Comparison of ENCODE assay signal across 8 cellular contexts in the genomic region with DNA sequence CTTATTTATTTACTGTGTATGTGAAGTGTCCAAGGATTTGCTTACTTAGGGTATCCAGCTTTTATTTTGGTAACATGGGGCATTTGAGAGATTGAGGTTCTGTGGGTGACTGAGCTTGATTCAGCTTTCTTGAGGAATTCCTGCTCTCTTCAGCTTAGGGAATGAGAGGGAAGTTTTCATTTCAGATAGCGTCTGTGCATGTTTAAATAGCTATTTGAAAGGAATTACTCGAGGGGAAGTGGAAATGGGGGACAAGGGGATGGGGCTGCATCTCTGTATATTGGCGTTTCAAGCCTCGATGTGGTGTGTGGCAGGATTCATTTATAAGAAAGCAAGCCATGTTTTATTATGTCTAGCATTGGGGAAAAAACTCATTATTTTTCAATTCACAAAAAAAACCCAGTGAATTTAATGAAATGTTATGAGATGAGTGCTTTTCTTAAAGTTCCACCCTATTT. TPM values are rescaled to one million over a fixed set of nuclear protein-coding genes. Genes with fewer than 3 reads are reported as not detected.
DNase-seq lines count a peak whose midpoint lies in the region; FAIRE-seq and TF ChIP-seq lines count a peak whose summit lies in the region.

No MANE protein-coding gene starts in this region.

- H3K4me3 Mint-ChIP-seq in brain (peak overlapping the region; percentile 95 to 99 (median 97)), mesothelial cell of epicardium (peak overlapping the region; percentile 90)

- no peak for FAIRE-seq in GM19239 (lab: Jason Lieb, UNC)

- H3K36me3 ChIP-seq in adrenal gland (replicated peaks in 1 of 2) = no peaks in the 10 kb centered on the region

- peaks cover 10 to 22% of the 10 kb centered on the region in 2 donors for H3K4me1 ChIP-seq in adrenal gland (replicated peaks in 1 of 2)

- peak overlapping the region; percentile 86 for H3K4me3 ChIP-seq in AG04450 (ENCODE audit: low read depth, low read length)
- peak overlapping the region in 2 of 4 donors; percentile 85 to 99 for H3K4me3 ChIP-seq in adrenal gland

- H3K27ac ChIP-seq in AG04450 (ENCODE audit: low read depth, low read length) = no peak overlapping the region
- H3K27ac ChIP-seq in adrenal gland = peak overlapping the region in 2 of 5 donors; percentile 98 to 99

- intact Hi-C loops in adrenal gland (cut with DNase I) = loop anchor here (5.0 kb wide), 2 partner anchors 133 to 138 kb away; no protein-coding TSS in a partner anchor

- H3K27me3 ChIP-seq in AG04450 (ENCODE audit: control insufficient read depth, insufficient read depth, low read length) = no peaks in the 10 kb centered on the region
- H3K27me3 ChIP-seq in adrenal gland = no peaks in the 10 kb centered on the region

- no peaks in the 10 kb centered on the region for H3K9me3 ChIP-seq in AG04450 (ENCODE audit: control insufficient read depth, insufficient read depth, low read length)
- H3K9me3 ChIP-seq in adrenal gland (replicated peaks in 1 of 3) = no peaks in the 10 kb centered on the region

- TF ChIP-seq CTCF in AG04450 (IDR thresholded peaks at IDR 0.05; ENCODE audit: low read depth, low read length) = no peak
- no peak for TF ChIP-seq CTCF in brain (conservative IDR thresholded peaks at IDR 0.05)
- no peak for TF ChIP-seq CTCF in mesothelial cell of epicardium (IDR thresholded peaks at IDR 0.05; ENCODE audit: unreplicated experiment)
- no peak for TF ChIP-seq CTCF in adrenal gland (IDR thresholded peaks at IDR 0.05)

- DNase-seq in AG04450 (ENCODE audit: low read depth, low spot score) = no peak
- peak; percentile 25 for DNase-seq in HT1080 (ENCODE audit: low read depth)
- DNase-seq in mesothelial cell of epicardium (ENCODE audit: low spot score in 2 of 2, unreplicated experiment in 2 of 2) = no peak
- DNase-seq in stimulated activated CD4-positive, alpha-beta T cell treated with anti-CD3 and anti-CD28 coated beads, Interleukin-1b, Interleukin-23, amount 100 ng/mL, for 48 hours = no peak
- DNase-seq in adrenal gland = no peak
- no peak for DNase-seq in GM19239 (ENCODE audit: insufficient read length, low spot score)
- DNase-seq in activated CD4-positive, alpha-beta T cell treated with anti-CD3 and anti-CD28 coated beads for 48 hours = no peak

- no peaks in the 10 kb centered on the region for H3K36me3 Mint-ChIP-seq in brain
- H3K36me3 Mint-ChIP-seq in mesothelial cell of epicardium = no peaks in the 10 kb centered on the region

- POLR2A ChIA-PET in AG04450 (lab: Yijun Ruan, JAX) = interaction anchor here (0.5 to 2.7 kb wide), 4 partner anchors 56 to 147 kb away, joined by 3 to 16 read pairs (median 6); partner anchors contain the start of genes ASTE1 and NEK11

- peaks cover 13% of the 10 kb centered on the region for H3K27me3 Mint-ChIP-seq in brain
- no peaks in the 10 kb centered on the region for H3K27me3 Mint-ChIP-seq in mesothelial cell of epicardium (ENCODE audit: low read depth)

- H3K27ac Mint-ChIP-seq in brain (peak overlapping the region; percentile 94 to 98 (median 97)), mesothelial cell of epicardium (peak overlapping the region; percentile 98)

- CTCF ChIA-PET in AG04450 (lab: Charles Lee) = interaction anchor here (0.5 to 6.4 kb wide), 12 partner anchors 10 to 654 kb away, joined by 3 to 56 read pairs (median 5); no protein-coding TSS in a partner anchor

- H3K4me1 Mint-ChIP-seq in brain = peaks cover 68% of the 10 kb centered on the region
- H3K4me1 Mint-ChIP-seq in mesothelial cell of epicardium = peaks cover 41% of the 10 kb centered on the region

- H3K9me3 Mint-ChIP-seq in brain (no peaks in the 10 kb centered on the region), mesothelial cell of epicardium (no peaks in the 10 kb centered on the region)

- WGBS in adrenal gland, 4 donors = 0 to 4% (median 3%) methylated on average over 4 of the region's 4 CpGs

- TF ChIP-seq POLR2A in adrenal gland (IDR thresholded peaks at IDR 0.05) = no peak

RNA-seq across cellular contexts. Expression of gene ATP2C1, which starts 1.0 kb away (rescaled TPM):
- polyA plus RNA-seq in AG04450 (2011; rRNA removed) (77.1 and 103 TPM in 2 replicates), brain (ENCODE audit: insufficient read depth, low read depth, low replicate concordance) (92.0 TPM), adrenal gland (10 to 100 TPM; 26.7 to 71.0 (median 27.6) TPM)
- polyA minus RNA-seq in AG04450 (2011; rRNA and poly(A)+ RNA removed) = 67.2 and 102 TPM in 2 replicates
- total RNA-seq in HT1080 (2014; rRNA removed; shearing (Covaris generic)) = 56.9 and 84.4 TPM in 2 replicates
- polyA plus RNA-seq in HT1080 (2015; cell fraction: cytosol; rRNA removed) = 84.1 and 99.0 TPM in 2 replicates
- polyA plus RNA-seq in HT1080 (2015; cell fraction: nucleus; rRNA removed) = 152 and 203 TPM in 2 replicates
- total RNA-seq in mesothelial cell of epicardium (88.8 to 98.4 TPM (median 92.0 TPM) in 3 replicates), adrenal gland (10 to 100 TPM; 51.1 to 78.6 (median 58.4) TPM)
